In genomic region chr7:139776486-139777303, GRCh38 we compare ENCODE assay signal across 8 cellular contexts. TPM values are rescaled to one million over a fixed set of nuclear protein-coding genes. Genes with fewer than 3 reads are reported as not detected.
DNase-seq lines count a peak whose midpoint lies in the region; ATAC-seq and TF ChIP-seq lines count a peak whose summit lies in the region.

No MANE protein-coding gene starts in this region.

- H3K79me2 ChIP-seq in OCI-LY1 (ENCODE audit: insufficient read depth, low read length): no peaks in the 10 kb centered on the region

- no peak overlapping the region for H2AFZ ChIP-seq in OCI-LY1 (ENCODE audit: low read length)

- 0 to 1% (median 1%) methylated on average over 40 of the region's 40 CpGs for WGBS in adrenal gland, 4 donors

- H3K9me2 ChIP-seq in OCI-LY1 (ENCODE audit: low read depth, low read length): no peaks in the 10 kb centered on the region

- intact Hi-C loops in adrenal gland (cut with DNase I): loop anchor here (5.0 to 10.0 kb wide), 2 partner anchors 122 to 226 kb away; no protein-coding TSS in a partner anchor
- intact Hi-C loops in posterior vena cava (cut with DNase I): loop anchor here in 1 of 2 donors (5.0 kb wide), 3 partner anchors 44 to 226 kb away; no protein-coding TSS in a partner anchor

- H3K36me3 ChIP-seq in BE2C: no peaks in the 10 kb centered on the region
- H3K36me3 ChIP-seq in OCI-LY1 (ENCODE audit: insufficient read depth, low read length): no peaks in the 10 kb centered on the region
- H3K36me3 ChIP-seq in adrenal gland (replicated peaks in 1 of 2): no peaks in the 10 kb centered on the region
- H3K36me3 ChIP-seq in right atrium auricular region: no peaks in the 10 kb centered on the region

- ATAC-seq in GM21723 (IDR thresholded peaks at IDR 0.05; ENCODE audit: unreplicated experiment): no peak

- peak; percentile 10 for DNase-seq in BE2C
- DNase-seq in GM20000 (ENCODE audit: low spot score): peak; percentile 62
- DNase-seq in adrenal gland: peak in 2 of 7 donors; percentile 22 to 34
- DNase-seq in right atrium auricular region (ENCODE audit: low spot score): no peak
- peak; percentile 81 for DNase-seq in posterior vena cava (ENCODE audit: low spot score)
- no peak for DNase-seq in mucosa of gallbladder (ENCODE audit: low spot score)

- peak overlapping the region; percentile 76 for H3K4me3 ChIP-seq in BE2C (ENCODE audit: low read depth, low read length)
- H3K4me3 ChIP-seq in OCI-LY1 (ENCODE audit: low read depth, low read length, poor library complexity, severe bottlenecking): peak overlapping the region; percentile 51
- peak overlapping the region in 3 of 4 donors; percentile 35 to 95 (median 88) for H3K4me3 ChIP-seq in adrenal gland
- H3K4me3 ChIP-seq in right atrium auricular region: peak overlapping the region; percentile 85 to 87

- no peaks in the 10 kb centered on the region for H3K9me3 ChIP-seq in BE2C
- no peaks in the 10 kb centered on the region for H3K9me3 ChIP-seq in OCI-LY1 (ENCODE audit: low read length)
- H3K9me3 ChIP-seq in adrenal gland (replicated peaks in 1 of 3): no peaks in the 10 kb centered on the region
- H3K9me3 ChIP-seq in right atrium auricular region: no peaks in the 10 kb centered on the region

- no peaks in the 10 kb centered on the region for H4K20me1 ChIP-seq in OCI-LY1 (ENCODE audit: insufficient read depth, low read length)

- H3F3A ChIP-seq in OCI-LY1 (ENCODE audit: insufficient read depth, low read length): no peaks in the 10 kb centered on the region

- peaks cover 2% of the 10 kb centered on the region; the same call in 1 of the 2 replicates for H3K4me1 ChIP-seq in BE2C
- peaks cover 15% of the 10 kb centered on the region for H3K4me1 ChIP-seq in OCI-LY1 (ENCODE audit: insufficient read depth, low read length, severe bottlenecking)
- H3K4me1 ChIP-seq in adrenal gland (replicated peaks in 1 of 2): peaks cover 25 to 31% of the 10 kb centered on the region in 2 donors
- peaks cover 0 to 45% of the 10 kb centered on the region in 2 donors for H3K4me1 ChIP-seq in right atrium auricular region

- H3K27ac ChIP-seq in OCI-LY1 (ENCODE audit: low read depth, low read length, poor library complexity, severe bottlenecking): no peak overlapping the region
- H3K27ac ChIP-seq in adrenal gland: peak overlapping the region; percentile 11 to 98 (median 89)
- peak overlapping the region; percentile 96 to 97 for H3K27ac ChIP-seq in right atrium auricular region

- H3K27me3 ChIP-seq in BE2C (no peaks in the 10 kb centered on the region), OCI-LY1 (ENCODE audit: insufficient read depth, low read length) (peaks cover 10% of the 10 kb centered on the region; the same call in 1 of the 2 replicates), adrenal gland (no peaks in the 10 kb centered on the region), right atrium auricular region (no peaks in the 10 kb centered on the region)

- H3K9ac ChIP-seq in OCI-LY1 (ENCODE audit: low read length): no peak overlapping the region; the same call in 1 of the 2 replicates

- peak in 1 of 2 donors; percentile 49 for TF ChIP-seq POLR2A in adrenal gland (IDR thresholded peaks at IDR 0.05)

- TF ChIP-seq CTCF in BE2C (IDR thresholded peaks at IDR 0.05; ENCODE audit: low read depth, low read length) (no peak; the same call in 1 of the 2 replicates), GM20000 (IDR thresholded peaks at IDR 0.05; ENCODE audit: extremely low read depth, missing control alignments) (no peak), OCI-LY1 (IDR thresholded peaks at IDR 0.05; ENCODE audit: low read length) (no peak), adrenal gland (IDR thresholded peaks at IDR 0.05) (no peak), right atrium auricular region (IDR thresholded peaks at IDR 0.05) (no peak)

- peak overlapping the region; percentile 55 for H3K4me2 ChIP-seq in OCI-LY1 (ENCODE audit: low read length)

RNA-seq across cellular contexts. Expression of gene HIPK2, which starts 1.1 kb away (rescaled TPM):
- polyA plus RNA-seq in BE2C (2012; ENCODE audit: insufficient read depth, insufficient read length, low read depth): 5.3 TPM
- 10 to 100 TPM; 36.3 to 82.4 (median 64.2) TPM for total RNA-seq in adrenal gland
- polyA plus RNA-seq in adrenal gland: 10 to 100 TPM in 2 of 3 donors, 1 to 10 TPM in 1; 4.7 to 20.8 (median 14.7) TPM
- 100 to 1,000 TPM in 1 of 2 donors, 10 to 100 TPM in 1; 87.0 to 131 TPM for total RNA-seq in right atrium auricular region
- 10 to 100 TPM; 46.5 to 67.6 TPM for total RNA-seq in posterior vena cava
- 49.0 TPM for total RNA-seq in mucosa of gallbladder

RNA-seq across cellular contexts. Expression of gene TBXAS1, which starts 52.4 kb away (rescaled TPM):
- polyA plus RNA-seq in BE2C (2012; ENCODE audit: insufficient read depth, insufficient read length, low read depth): 0.52 TPM
- total RNA-seq in adrenal gland (10 to 100 TPM; 15.3 to 87.0 (median 32.3) TPM), right atrium auricular region (10 to 100 TPM in 1 of 2 donors, 1 to 10 TPM in 1; 4.6 to 15.3 TPM), posterior vena cava (10 to 100 TPM; 15.7 to 23.7 TPM), mucosa of gallbladder (40.9 TPM)
- 10 to 100 TPM in 2 of 3 donors, 1 to 10 TPM in 1; 9.0 to 12.8 (median 10.5) TPM for polyA plus RNA-seq in adrenal gland

Comparison
In these comparisons a context has a peak if more than half of its experiments do, and no peak if none do; other contexts are left out.
1. DNase-seq: peak in BE2C (single experiment), GM20000 (single experiment) and posterior vena cava (single experiment); none in right atrium auricular region (single experiment) and mucosa of gallbladder (single experiment).
2. Peak in every context shown above with its lines, with median percentiles within 50 percentile points of each other: H3K4me3 ChIP-seq.